Comparison of ENCODE assay signal across 1 cellular context in genomic region chr2:231900486-231900942, GRCh38.
A peak's percentile ranks its signal among the peaks of the same experiment; 100 is the strongest.
TF ChIP-seq lines count a peak whose summit lies in the region.

No MANE protein-coding gene starts in this region.

TF ChIP-seq in HepG2, 621 proteins besides CTCF, POLR2A, EP300 and RAD21 (continued from another document and continues in another):
- TF ChIP-seq FOXP4 (CRISPR knock-in tag; IDR thresholded peaks at IDR 0.05) (0 out of 2 replicates have a peak, but pooled peaks have one; percentile 16), PAXIP1 (CRISPR knock-in tag; conservative IDR thresholded peaks at IDR 0.05) (0 out of 2 replicates have a peak, but pooled peaks have one; percentile 31), ZGPAT (CRISPR knock-in tag; IDR thresholded peaks at IDR 0.05) (peak; percentile 60; the same call in 1 of the 2 replicates), ZNF569 (CRISPR knock-in tag; IDR thresholded peaks at IDR 0.05; ENCODE audit: borderline replicate concordance) (no peak), SOX6 (IDR thresholded peaks at IDR 0.05) (no peak), SOX6 (CRISPR knock-in tag; IDR thresholded peaks at IDR 0.05) (peak; percentile 29; the same call in 1 of the 2 replicates), AGO1 (IDR thresholded peaks at IDR 0.05; ENCODE audit: low read depth, low read length, poor library complexity, severe bottlenecking) (peak; percentile 84), ETV5 (CRISPR knock-in tag; IDR thresholded peaks at IDR 0.05; ENCODE audit: borderline replicate concordance) (peak; percentile 43; the same call in 1 of the 2 replicates), ZNF883 (CRISPR knock-in tag; IDR thresholded peaks at IDR 0.05; ENCODE audit: not compliant biosample characterization) (peak; percentile 56), HOXA3 (CRISPR knock-in tag; IDR thresholded peaks at IDR 0.05) (peak; percentile 41; the same call in 1 of the 2 replicates), PATZ1 (CRISPR knock-in tag; IDR thresholded peaks at IDR 0.05) (peak; percentile 63), PAX8 (CRISPR knock-in tag; IDR thresholded peaks at IDR 0.05; ENCODE audit: borderline replicate concordance) (no peak), WIZ (CRISPR knock-in tag; IDR thresholded peaks at IDR 0.05) (no peak), SP4 (CRISPR knock-in tag; IDR thresholded peaks at IDR 0.05) (peak; percentile 51; the same call in 1 of the 2 replicates), ZMYM3 (CRISPR knock-in tag; IDR thresholded peaks at IDR 0.05) (peak; percentile 68; the same call in 1 of the 2 replicates), MED1 (CRISPR knock-in tag; IDR thresholded peaks at IDR 0.05) (peak; percentile 32; the same call in 1 of the 2 replicates), ELF3 (CRISPR knock-in tag; IDR thresholded peaks at IDR 0.05) (peak; percentile 40; the same call in 1 of the 2 replicates), ARID4A (CRISPR knock-in tag; IDR thresholded peaks at IDR 0.05; ENCODE audit: borderline replicate concordance) (peak; percentile 39; the same call in 1 of the 2 replicates), SKI (IDR thresholded peaks at IDR 0.05; ENCODE audit: partially characterized antibody) (peak; percentile 35), NFYB (CRISPR knock-in tag; IDR thresholded peaks at IDR 0.05) (no peak), ZBED4 (CRISPR knock-in tag; IDR thresholded peaks at IDR 0.05; ENCODE audit: borderline replicate concordance) (peak; percentile 64; the same call in 1 of the 2 replicates), ZNF121 (CRISPR knock-in tag; IDR thresholded peaks at IDR 0.05) (no peak), ZNF607 (CRISPR knock-in tag; IDR thresholded peaks at IDR 0.05; ENCODE audit: borderline replicate concordance) (peak; percentile 27; the same call in 1 of the 2 replicates), FOXA1 (IDR thresholded peaks at IDR 0.05) (no peak), FOXA1 (CRISPR knock-in tag; IDR thresholded peaks at IDR 0.05) (peak; percentile 31; the same call in 1 of the 2 replicates), ARID5B (CRISPR knock-in tag; IDR thresholded peaks at IDR 0.05) (peak; percentile 65), TEAD3 (CRISPR knock-in tag; optimal IDR thresholded peaks at IDR 0.05; ENCODE audit: borderline replicate concordance) (peak; percentile 85), BCL6 (CRISPR knock-in tag; IDR thresholded peaks at IDR 0.05) (0 out of 2 replicates have a peak, but pooled peaks have one; percentile 14), MAX (IDR thresholded peaks at IDR 0.05) (no peak), ZNF264 (CRISPR knock-in tag; IDR thresholded peaks at IDR 0.05) (no peak), KLF15 (CRISPR knock-in tag; IDR thresholded peaks at IDR 0.05; ENCODE audit: borderline replicate concordance) (no peak), ZSCAN25 (CRISPR knock-in tag; IDR thresholded peaks at IDR 0.05) (peak; percentile 65), MXD4 (CRISPR knock-in tag; IDR thresholded peaks at IDR 0.05) (0 out of 2 replicates have a peak, but pooled peaks have one; percentile 36), ARNTL (CRISPR knock-in tag; IDR thresholded peaks at IDR 0.05) (no peak; the same call in 1 of the 2 replicates), ZFP36L2 (CRISPR knock-in tag; IDR thresholded peaks at IDR 0.05) (no peak), MYC (CRISPR knock-in tag; IDR thresholded peaks at IDR 0.05; ENCODE audit: borderline replicate concordance) (peak; percentile 68; the same call in 1 of the 2 replicates)
